ENCODE assay signal across 1 cellular context in the genomic region with DNA sequence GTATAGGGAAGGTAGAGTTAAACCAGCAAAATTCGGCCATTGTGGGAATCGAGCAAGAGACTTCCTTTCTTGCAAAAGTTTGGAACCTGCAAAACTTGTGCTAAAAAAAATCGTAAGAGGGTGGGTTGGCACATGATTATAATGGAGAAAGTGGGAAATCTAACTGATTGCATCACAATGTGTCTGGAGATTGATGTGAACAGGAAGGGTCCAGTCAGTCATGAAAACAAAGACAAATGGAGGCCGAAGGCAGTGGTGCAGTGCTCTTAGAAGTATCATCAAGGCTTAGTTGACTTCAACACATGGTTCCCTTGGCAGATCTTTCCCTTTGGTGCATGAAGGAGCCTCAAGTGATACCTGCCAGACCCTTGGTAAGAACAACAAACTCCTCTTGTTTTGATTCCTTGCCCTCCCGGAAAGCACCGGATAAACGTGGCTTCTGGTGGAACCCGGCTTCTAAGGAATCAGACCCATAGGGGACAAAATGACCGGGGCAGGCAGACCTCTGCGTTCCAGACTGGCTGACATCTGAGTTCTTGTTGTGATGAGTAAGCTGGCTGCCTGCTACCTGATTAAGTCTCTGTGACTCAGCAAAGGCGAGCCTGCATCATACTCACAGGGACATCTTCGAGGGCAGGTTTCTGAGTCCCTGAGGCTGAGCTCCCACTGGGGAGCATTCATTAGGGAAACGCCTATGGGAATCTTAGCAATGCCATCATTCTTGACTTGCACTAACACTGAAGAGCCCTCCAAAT.
TF ChIP-seq lines count a peak whose summit lies in the region.

No MANE protein-coding gene starts in this region.

TF ChIP-seq in K562, 482 proteins besides CTCF, POLR2A, EP300 and RAD21 (continued from another document):
- TF ChIP-seq, protein P1, sequence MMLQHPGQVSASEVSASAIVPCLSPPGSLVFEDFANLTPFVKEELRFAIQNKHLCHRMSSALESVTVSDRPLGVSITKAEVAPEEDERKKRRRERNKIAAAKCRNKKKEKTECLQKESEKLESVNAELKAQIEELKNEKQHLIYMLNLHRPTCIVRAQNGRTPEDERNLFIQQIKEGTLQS (IDR thresholded peaks at IDR 0.05): peak; percentile 24; the same call in 1 of the 2 replicates
- TF ChIP-seq, protein P1 (CRISPR knock-in tag; conservative IDR thresholded peaks at IDR 0.05): no peak
- TF ChIP-seq DIDO1 (tag; IDR thresholded peaks at IDR 0.05; ENCODE audit: low read depth): no peak
- TF ChIP-seq JUND (IDR thresholded peaks at IDR 0.05; ENCODE audit: borderline replicate concordance, low read depth, low read length): 0 out of 2 replicates have a peak, but pooled peaks have one; percentile 42
- no peak for TF ChIP-seq JUND (tag; IDR thresholded peaks at IDR 0.05; ENCODE audit: borderline replicate concordance, low read depth, low read length)
- TF ChIP-seq, protein P2, sequence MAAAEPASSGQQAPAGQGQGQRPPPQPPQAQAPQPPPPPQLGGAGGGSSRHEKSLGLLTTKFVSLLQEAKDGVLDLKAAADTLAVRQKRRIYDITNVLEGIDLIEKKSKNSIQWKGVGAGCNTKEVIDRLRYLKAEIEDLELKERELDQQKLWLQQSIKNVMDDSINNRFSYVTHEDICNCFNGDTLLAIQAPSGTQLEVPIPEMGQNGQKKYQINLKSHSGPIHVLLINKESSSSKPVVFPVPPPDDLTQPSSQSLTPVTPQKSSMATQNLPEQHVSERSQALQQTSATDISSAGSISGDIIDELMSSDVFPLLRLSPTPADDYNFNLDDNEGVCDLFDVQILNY (CRISPR knock-in tag; IDR thresholded peaks at IDR 0.05): no peak
- no peak for TF ChIP-seq BMI1 (IDR thresholded peaks at IDR 0.05; ENCODE audit: low read length)
- no peak for TF ChIP-seq MCM5 (IDR thresholded peaks at IDR 0.05; ENCODE audit: low read depth)
- TF ChIP-seq BACH1 (tag; IDR thresholded peaks at IDR 0.05): peak; percentile 43; the same call in 1 of the 2 replicates
- no peak for TF ChIP-seq YBX1 (IDR thresholded peaks at IDR 0.05)
- peak; percentile 78 for TF ChIP-seq NFE2 (IDR thresholded peaks at IDR 0.05; ENCODE audit: low read depth)
- peak; percentile 83 for TF ChIP-seq FOSL1 (tag; conservative IDR thresholded peaks at IDR 0.05)
- TF ChIP-seq ESRRB (CRISPR knock-in tag; IDR thresholded peaks at IDR 0.05; ENCODE audit: borderline replicate concordance): no peak
- TF ChIP-seq CEBPG (CRISPR knock-in tag; IDR thresholded peaks at IDR 0.05): no peak
- peak; percentile 13 to 45; a peak in 1 of 4 replicates for TF ChIP-seq CEBPG (tag; conservative IDR thresholded peaks at IDR 0.05 in 1 of 2, IDR thresholded peaks at IDR 0.05 in 1 of 2)
- TF ChIP-seq ARID1B (IDR thresholded peaks at IDR 0.05): peak; percentile 24; the same call in 1 of the 2 replicates
